ENCODE assay signal across 8 cellular contexts in genomic region chr17:49361902-49362722, GRCh38. TPM values are rescaled to one million over a fixed set of nuclear protein-coding genes. Genes with fewer than 3 reads are reported as not detected.
A peak's percentile ranks its signal among the peaks of the same experiment; 100 is the strongest.
DNase-seq lines count a peak whose midpoint lies in the region; ATAC-seq, FAIRE-seq and TF ChIP-seq lines count a peak whose summit lies in the region.

Gene ZNF652, minus strand, starts transcription at chr17:49362250. Its CDS starts 44,525 bp downstream, at chr17:49317725.

- peak within 1 kb of the TSS; percentile 93 for H3K4me2 ChIP-seq in keratinocyte (ENCODE audit: control insufficient read depth, extremely low read depth, insufficient read depth, low read depth, low read length)

- H3K4me3 ChIP-seq in AG04450 (ENCODE audit: low read depth, low read length) (peak within 1 kb of the TSS; percentile 89), keratinocyte (ENCODE audit: control insufficient read depth in 2 of 3, extremely low read depth in 1 of 3, insufficient read depth in 2 of 3, low read depth in 1 of 3, low read length in 3 of 3) (peak within 1 kb of the TSS; percentile 74 to 94 (median 78))

- no peaks in the 10 kb centered on the region for H3K9me3 ChIP-seq in AG04450 (ENCODE audit: control insufficient read depth, insufficient read depth, low read length)
- H3K9me3 ChIP-seq in keratinocyte (ENCODE audit: control insufficient read depth, low read depth, low read length): no peaks in the 10 kb centered on the region

- peak within 1 kb of the TSS; percentile 61 for H3K27ac ChIP-seq in AG04450 (ENCODE audit: low read depth, low read length)
- peak within 1 kb of the TSS; percentile 69 for H3K27ac ChIP-seq in keratinocyte (ENCODE audit: control insufficient read depth, insufficient read depth, low read length)

- H3K36me3 ChIP-seq in keratinocyte (ENCODE audit: control insufficient read depth in 2 of 2, extremely low read depth in 1 of 2, insufficient read depth in 2 of 2, low read length in 2 of 2): no peaks in the 10 kb centered on the region

- peak within 1 kb of the TSS; percentile 92 for H2AFZ ChIP-seq in keratinocyte (ENCODE audit: control insufficient read depth, low read length)

- peak within 1 kb of the TSS; percentile 90 for H3K27ac Mint-ChIP-seq in central memory CD8-positive, alpha-beta T cell (ENCODE audit: low read depth)

- H3K36me3 Mint-ChIP-seq in central memory CD8-positive, alpha-beta T cell (ENCODE audit: insufficient read depth): peaks cover 23% of the 10 kb centered on the region

- dilution Hi-C loops in keratinocyte (cut with MboI; ENCODE audit: extremely low pct_ligation_motif_present, low sequenced_read_pairs): no loop called here

- ATAC-seq in GM18909 (IDR thresholded peaks at IDR 0.05; ENCODE audit: poor library complexity, unreplicated experiment) (peak; percentile 61), HG03175 (IDR thresholded peaks at IDR 0.05; ENCODE audit: unreplicated experiment) (peak; percentile 68)
- peak; percentile 53 for ATAC-seq in central memory CD8-positive, alpha-beta T cell (replicated peaks; ENCODE audit: extremely low read depth, poor library complexity, severe bottlenecking)

- no peaks in the 10 kb centered on the region for H3K9me3 Mint-ChIP-seq in central memory CD8-positive, alpha-beta T cell

- peaks cover 30% of the 10 kb centered on the region for H3K4me1 ChIP-seq in keratinocyte (ENCODE audit: control insufficient read depth, extremely low read depth, insufficient read depth, low read length)

- FAIRE-seq in keratinocyte (lab: Jason Lieb, UNC): no peak

- peaks cover 57% of the 10 kb centered on the region for H3K4me1 Mint-ChIP-seq in central memory CD8-positive, alpha-beta T cell

- CTCF ChIA-PET in AG04450 (lab: Charles Lee): interaction anchor here (0.7 kb wide), 1 partner anchor 194 kb away, joined by 3 read pairs; no protein-coding TSS in a partner anchor

- H3K27me3 Mint-ChIP-seq in central memory CD8-positive, alpha-beta T cell: no peaks in the 10 kb centered on the region

- no peaks in the 10 kb centered on the region for H4K20me1 ChIP-seq in keratinocyte (ENCODE audit: control insufficient read depth, extremely low read depth, insufficient read depth, low read length)

- POLR2A ChIA-PET in AG04450 (lab: Yijun Ruan, JAX): no interaction called here

- H3K9me1 ChIP-seq in keratinocyte (ENCODE audit: control insufficient read depth, extremely low read depth, insufficient read depth, low read length): peaks cover 3% of the 10 kb centered on the region

- no peak for DNase-seq in AG04450 (ENCODE audit: low read depth, low spot score)
- peak; percentile 98 for DNase-seq in NCI-H345 (lab: John Stamatoyannopoulos, UW)
- peak; percentile 82 for DNase-seq in activated CD4-positive, CD25-positive, alpha-beta regulatory T cell treated with anti-CD3 and anti-CD28 coated beads, Interleukin-2, amount 50 U/mL, for 16 hours (ENCODE audit: low read depth, low spot score)
- DNase-seq in central memory CD8-positive, alpha-beta T cell (ENCODE audit: low spot score in 2 of 2): peak; percentile 89 to 90
- peak; percentile 73 for DNase-seq in keratinocyte (ENCODE audit: low read depth, low spot score)
- DNase-seq in stimulated activated CD4-positive, alpha-beta T cell treated with anti-CD3 and anti-CD28 coated beads, Interleukin-12 subunit alpha, Interleukin-12 subunit beta, amount 100 ng/mL, for 48 hours (ENCODE audit: low read depth in 2 of 3, low spot score in 1 of 3): peak; percentile 67 to 85 (median 73)

- H3K27me3 ChIP-seq in AG04450 (ENCODE audit: control insufficient read depth, insufficient read depth, low read length) (no peaks in the 10 kb centered on the region), keratinocyte (ENCODE audit: control insufficient read depth, extremely low read depth, insufficient read depth, low read length) (no peaks in the 10 kb centered on the region)

- H3K9ac ChIP-seq in keratinocyte (ENCODE audit: control insufficient read depth, extremely low read depth, insufficient read depth, low read length): peak within 1 kb of the TSS; percentile 87

- H3K4me3 Mint-ChIP-seq in central memory CD8-positive, alpha-beta T cell: peak within 1 kb of the TSS; percentile 90

- TF ChIP-seq CTCF in AG04450 (IDR thresholded peaks at IDR 0.05; ENCODE audit: low read depth, low read length) (no peak), keratinocyte (optimal IDR thresholded peaks at IDR 0.05 in 1 of 3, IDR thresholded peaks at IDR 0.05 in 1 of 3, conservative IDR thresholded peaks at IDR 0.05 in 1 of 3; ENCODE audit: extremely low read depth in 1 of 3, insufficient read depth in 2 of 3, low read length in 3 of 3) (no peak)

- H3K79me2 ChIP-seq in keratinocyte (ENCODE audit: control insufficient read depth, insufficient read depth, low read length): peaks cover 43% of the 10 kb centered on the region

RNA-seq across cellular contexts. Expression of gene ZNF652, which starts in this region (rescaled TPM):
- 7.5 and 9.0 TPM in 2 replicates for polyA plus RNA-seq in AG04450 (2011; rRNA removed)
- 22.5 and 28.9 TPM in 2 replicates for polyA minus RNA-seq in AG04450 (2011; rRNA and poly(A)+ RNA removed)
- polyA plus RNA-seq in keratinocyte: 5.1 to 8.9 TPM (median 8.5 TPM) in 3 replicates
- polyA plus RNA-seq in keratinocyte (2011; ENCODE audit: low read depth): 3.9 TPM
- polyA plus RNA-seq in keratinocyte (2011; cell fraction: cytosol; rRNA removed): 3.6 and 4.8 TPM in 2 replicates
- 12.3 and 12.9 TPM in 2 replicates for polyA plus RNA-seq in keratinocyte (2011; cell fraction: nucleus; rRNA removed)
- polyA plus RNA-seq in keratinocyte (2012; ENCODE audit: low replicate concordance): 4.7 and 5.8 TPM in 2 replicates
- 12.7 to 19.0 TPM (median 12.9 TPM) in 3 replicates for polyA minus RNA-seq in keratinocyte
- polyA minus RNA-seq in keratinocyte (2011; cell fraction: cytosol; rRNA and poly(A)+ RNA removed): 9.4 TPM
- polyA minus RNA-seq in keratinocyte (2011; cell fraction: nucleus; rRNA and poly(A)+ RNA removed): 11.8 and 22.0 TPM in 2 replicates
